In genomic region chr17:71437176-71437575, GRCh38 we compare ENCODE assay signal across 27 cellular contexts.
A peak's percentile ranks its signal among the peaks of the same experiment; 100 is the strongest.
DNase-seq lines count a peak whose midpoint lies in the region; ATAC-seq and TF ChIP-seq lines count a peak whose summit lies in the region.
"Had no signal": no experiment of that assay in that cellular context is flagged by ENCODE, and none has a peak within 500 bp of the region (broad histone marks: within the 10 kb centered on the region; RNA-seq: fewer than 3 reads in every experiment).

No MANE protein-coding gene starts in this region.

- H3K36me3 ChIP-seq in mammary epithelial cell (ENCODE audit: insufficient read depth, low read length) (no peaks in the 10 kb centered on the region), testis (ENCODE audit: low read depth, missing control alignments) (no peaks in the 10 kb centered on the region)
- H3K36me3 ChIP-seq: BE2C had no signal

- intact Hi-C loops in MCF 10A (cut with micrococcal nuclease) (no loop called here), mammary epithelial cell (cut with micrococcal nuclease) (loop anchor here (5.0 kb wide), 1 partner anchor 195 kb away; no protein-coding TSS in a partner anchor), testis (cut with DNase I; ENCODE audit: low total_unique reads) (no loop called here)

- ATAC-seq in foreskin keratinocyte (no peak), HG02884 (IDR thresholded peaks at IDR 0.05; ENCODE audit: unreplicated experiment) (no peak)
- ATAC-seq: GM23338 had no signal

- CTCF ChIA-PET in MCF 10A (lab: Yijun Ruan, JAX) (no interaction called here), mammary epithelial cell (lab: Charles Lee; ENCODE audit: low non-redundant PET) (no interaction called here)

- no peaks in the 10 kb centered on the region for H3K9me3 Mint-ChIP-seq in MCF 10A (ENCODE audit: unreplicated experiment)
- H3K9me3 Mint-ChIP-seq: GM23338, H9 had no signal

- H3K36me3 Mint-ChIP-seq in MCF 10A (ENCODE audit: insufficient read depth, unreplicated experiment) = no peaks in the 10 kb centered on the region
- H3K36me3 Mint-ChIP-seq: CD14-positive monocyte; CD8-positive, alpha-beta memory T cell had no signal

- WGBS in mammary epithelial cell (ENCODE audit: low coverage, missing lambda C conversion rate) = 58% methylated on average over 1 of the region's 1 CpG
- 81 to 84% methylated on average over 1 of the region's 1 CpG for WGBS in testis, 2 donors

- BruUV-seq in MCF 10A (replicated peaks; lab: Mats Ljungman, UMichigan) (no TSS peak), mammary epithelial cell (replicated peaks; lab: Mats Ljungman, UMichigan) (no TSS peak)

- H3K27ac ChIP-seq in mammary epithelial cell (ENCODE audit: insufficient read depth, low read depth, low read length) (no peak overlapping the region), foreskin keratinocyte (peak overlapping the region; percentile 91), testis (no peak overlapping the region)
- H3K27ac ChIP-seq: 22Rv1 had no signal

- no peaks in the 10 kb centered on the region for H4K20me1 ChIP-seq in mammary epithelial cell (ENCODE audit: insufficient read depth, low read length)

- TF ChIP-seq CTCF in MCF 10A (IDR thresholded peaks at IDR 0.05; ENCODE audit: unreplicated experiment) = no peak
- no peak for TF ChIP-seq CTCF in mammary epithelial cell (conservative IDR thresholded peaks at IDR 0.05 in 1 of 2, IDR thresholded peaks at IDR 0.05 in 1 of 2; ENCODE audit: extremely low read depth in 1 of 2, insufficient read depth in 1 of 2, low read depth in 1 of 2, low read length in 2 of 2)
- TF ChIP-seq CTCF in astrocyte of the spinal cord (IDR thresholded peaks at IDR 0.05; ENCODE audit: low read depth, low read length) = no peak
- no peak for TF ChIP-seq CTCF in foreskin keratinocyte (conservative IDR thresholded peaks at IDR 0.05)
- TF ChIP-seq CTCF in GM13976 (IDR thresholded peaks at IDR 0.05; ENCODE audit: borderline replicate concordance, control extremely low read depth, extremely low read depth, insufficient read depth, missing control alignments) = no peak
- TF ChIP-seq CTCF in testis (IDR thresholded peaks at IDR 0.05) = no peak

- POLR2A ChIA-PET in MCF 10A (lab: Yijun Ruan, JAX) = no interaction called here

- H3K9me3 ChIP-seq in mammary epithelial cell (replicated peaks; ENCODE audit: insufficient read depth, low read length) (peaks cover 9% of the 10 kb centered on the region), testis (no peaks in the 10 kb centered on the region)
- H3K9me3 ChIP-seq: BE2C had no signal

- no peak overlapping the region for H2AFZ ChIP-seq in mammary epithelial cell (ENCODE audit: low read depth, low read length)
- H2AFZ ChIP-seq: GM23338 had no signal

- no peak for TF ChIP-seq POLR2A in testis (IDR thresholded peaks at IDR 0.05)

- no peak overlapping the region for H3K4me3 ChIP-seq in mammary epithelial cell (replicated peaks in 1 of 3; ENCODE audit: insufficient read depth in 1 of 3, low read depth in 2 of 3, low read length in 3 of 3)
- no peak overlapping the region for H3K4me3 ChIP-seq in astrocyte of the spinal cord (ENCODE audit: low read depth, low read length)
- no peak overlapping the region for H3K4me3 ChIP-seq in testis
- H3K4me3 ChIP-seq: GM23338 had no signal

- no peaks in the 10 kb centered on the region for H3K79me2 ChIP-seq in mammary epithelial cell (ENCODE audit: insufficient read depth, low read length)

- no peaks in the 10 kb centered on the region for H3K27me3 Mint-ChIP-seq in MCF 10A (ENCODE audit: insufficient read depth, unreplicated experiment)
- H3K27me3 Mint-ChIP-seq: CD8-positive, alpha-beta memory T cell had no signal

- dilution Hi-C loops in mammary epithelial cell (cut with HindIII; ENCODE audit: low sequenced_read_pairs) = no loop called here

- in situ Hi-C loops in mammary epithelial cell (cut with MboI; ENCODE audit: low sequenced_read_pairs in 2 of 2) (loop anchor here in 1 of 2 donors (25.0 kb wide), 1 partner anchor 325 kb away; no protein-coding TSS in a partner anchor), astrocyte of the spinal cord (cut with HindIII; ENCODE audit: low sequenced_read_pairs) (no loop called here), GM13976 (cut with MboI; ENCODE audit: low sequenced_read_pairs, unreplicated experiment) (no loop called here)

- H3K27ac Mint-ChIP-seq in MCF 10A (ENCODE audit: low read depth, unreplicated experiment) = peak overlapping the region; percentile 16
- H3K27ac Mint-ChIP-seq: CD14-positive monocyte; CD8-positive, alpha-beta memory T cell; GM23338; H9 had no signal

- H3K4me1 Mint-ChIP-seq in MCF 10A (ENCODE audit: insufficient read depth, unreplicated experiment) = peaks cover 56% of the 10 kb centered on the region
- H3K4me1 Mint-ChIP-seq: CD14-positive monocyte; CD8-positive, alpha-beta memory T cell; GM23338; H9 had no signal

- H3K9ac ChIP-seq in mammary epithelial cell (ENCODE audit: insufficient read depth, low read length) = no peak overlapping the region

- no peak overlapping the region for H3K4me2 ChIP-seq in mammary epithelial cell (ENCODE audit: insufficient read depth, low read depth, low read length)
- H3K4me2 ChIP-seq: GM23338 had no signal

- peaks cover 52% of the 10 kb centered on the region for H3K4me1 ChIP-seq in mammary epithelial cell (ENCODE audit: insufficient read depth, low read length)
- peaks cover 50% of the 10 kb centered on the region for H3K4me1 ChIP-seq in foreskin keratinocyte
- no peaks in the 10 kb centered on the region for H3K4me1 ChIP-seq in testis

- no peak overlapping the region for H3K4me3 Mint-ChIP-seq in MCF 10A (ENCODE audit: unreplicated experiment)
- H3K4me3 Mint-ChIP-seq: CD14-positive monocyte; CD8-positive, alpha-beta memory T cell; GM23338; H9 had no signal

- no peak for DNase-seq in MCF 10A (ENCODE audit: unreplicated experiment)
- DNase-seq in mammary epithelial cell = no peak
- peak; percentile 32 for DNase-seq in astrocyte of the spinal cord (ENCODE audit: low read depth, low spot score)
- DNase-seq in foreskin keratinocyte = no peak
- DNase-seq in T1000 (lab: John Stamatoyannopoulos, UW) = no peak
- no peak for DNase-seq in GM13976 (ENCODE audit: low spot score)
- no peak for DNase-seq in testis
- DNase-seq: BE2C; CD8-positive, alpha-beta memory T cell; DMS153; DND-41; H9; KBM-7; NCI-H1048; NCI-H1417; NCI-H1694; NCI-H2029 treated with DMSO at 0.1 percent for 48 hours; NCI-H446 treated with DMSO at 0.1 percent for 48 hours; NCI-H526; NCI-H82; NK-92 treated with Interleukin-12 subunit alpha and Interleukin-12 subunit beta, amount 100 ng/mL, for 24 hours; RPMI8226; SHP77 had no signal

- H3K27me3 ChIP-seq in mammary epithelial cell (ENCODE audit: insufficient read depth, low read length) (no peaks in the 10 kb centered on the region), foreskin keratinocyte (no peaks in the 10 kb centered on the region), testis (no peaks in the 10 kb centered on the region)
- H3K27me3 ChIP-seq: BE2C had no signal
